ENCODE assay signal across 10 cellular contexts in the genomic region with DNA sequence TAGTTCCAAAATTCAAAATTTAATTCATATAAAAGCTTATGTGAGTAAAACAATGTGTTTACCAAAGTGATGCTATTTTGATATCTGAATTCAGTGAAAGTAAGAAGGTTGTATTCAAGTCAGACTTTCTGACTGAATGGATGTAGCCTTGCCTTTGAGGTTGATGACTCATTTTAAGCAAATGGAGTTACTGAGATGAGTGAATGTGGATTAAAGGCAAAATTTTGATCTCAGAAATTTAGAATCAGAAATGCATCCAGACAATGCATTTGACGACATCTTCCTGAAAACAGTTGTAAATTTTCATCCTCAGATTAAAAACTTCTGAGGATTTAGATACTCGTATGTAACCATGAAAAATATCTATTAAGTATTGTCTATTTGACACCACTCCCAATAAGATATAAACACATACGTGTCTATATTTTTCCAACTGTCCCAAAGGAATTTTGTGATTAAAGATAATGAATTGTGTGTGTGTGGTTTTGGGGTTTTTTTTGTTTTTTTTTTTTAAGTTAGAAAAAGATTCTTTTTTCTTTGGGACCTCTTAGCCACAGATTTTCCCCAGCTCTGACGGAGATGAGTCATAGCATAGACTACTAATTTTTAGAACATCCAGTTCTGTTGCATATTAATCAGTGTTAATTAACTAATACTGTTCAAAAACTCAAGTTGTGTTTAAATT. TPM values are rescaled to one million over a fixed set of nuclear protein-coding genes. Genes with fewer than 3 reads are reported as not detected.
A peak's percentile ranks its signal among the peaks of the same experiment; 100 is the strongest.
DNase-seq lines count a peak whose midpoint lies in the region; ATAC-seq lines count a peak whose summit lies in the region.
"Had no signal": no experiment of that assay in that cellular context is flagged by ENCODE, and none has a peak within 500 bp of the region (broad histone marks: within the 10 kb centered on the region; RNA-seq: fewer than 3 reads in every experiment).

No MANE protein-coding gene starts in this region.

- peaks cover 16% of the 10 kb centered on the region for H3K36me3 ChIP-seq in skeletal muscle satellite cell (ENCODE audit: insufficient read depth, low read length)
- H3K36me3 ChIP-seq: cardiac muscle cell had no signal

- peaks cover 58% of the 10 kb centered on the region for H3K36me3 Mint-ChIP-seq in activated CD4-positive, alpha-beta T cell treated with anti-CD3 and anti-CD28 coated beads for 36 hours (ENCODE audit: low read depth)
- H3K36me3 Mint-ChIP-seq in activated CD4-positive, alpha-beta T cell treated with anti-CD3 and anti-CD28 coated beads, Interleukin-2, amount 10 ng/mL, durations not matched to agents 7 days and 5 days (ENCODE audit: low read depth), result peaks cover 65% of the 10 kb centered on the region
- peaks cover 40% of the 10 kb centered on the region for H3K36me3 Mint-ChIP-seq in activated T-helper 1 cell treated with anti-CD3 and anti-CD28 coated beads, Interleukin-12 subunit alpha, Interleukin-12 subunit beta, Interleukin-2, Interleukin-4 antibody, amounts not matched to agents 30 ng/mL and 10 ng/mL and 1 ng/mL, durations not matched to agents 14 hours and 24 hours and 36 hours (ENCODE audit: low read depth)

- H3K27ac Mint-ChIP-seq in activated CD4-positive, alpha-beta T cell treated with anti-CD3 and anti-CD28 coated beads for 36 hours, result peak overlapping the region; percentile 25
- no peak overlapping the region for H3K27ac Mint-ChIP-seq in activated CD4-positive, alpha-beta T cell treated with anti-CD3 and anti-CD28 coated beads, Interleukin-2, amount 10 ng/mL, durations not matched to agents 7 days and 5 days
- no peak overlapping the region for H3K27ac Mint-ChIP-seq in activated T-helper 1 cell treated with anti-CD3 and anti-CD28 coated beads, Interleukin-12 subunit alpha, Interleukin-12 subunit beta, Interleukin-2, Interleukin-4 antibody, amounts not matched to agents 30 ng/mL and 10 ng/mL and 1 ng/mL, durations not matched to agents 14 hours and 24 hours and 36 hours

- intact Hi-C loops in activated CD4-positive, alpha-beta T cell treated with anti-CD3 and anti-CD28 coated beads for 36 hours (cut with DNase I, micrococcal nuclease), result loop anchor here (1.0 to 5.0 kb wide), 6 partner anchors 8 to 33 kb away; a partner anchor contains a TSS
- intact Hi-C loops in activated T-helper 1 cell treated with anti-CD3 and anti-CD28 coated beads, Interleukin-12 subunit alpha, Interleukin-12 subunit beta, Interleukin-2, Interleukin-4 antibody, amounts not matched to agents 30 ng/mL and 10 ng/mL and 1 ng/mL, durations not matched to agents 14 hours and 24 hours and 36 hours (cut with micrococcal nuclease), result loop anchor here (1.0 to 5.0 kb wide), 10 partner anchors 8 to 191 kb away; a partner anchor contains a TSS

- no peak overlapping the region for H3K9ac ChIP-seq in skeletal muscle satellite cell (ENCODE audit: low read depth, low read length)

- no peaks in the 10 kb centered on the region for H3K9me3 ChIP-seq in skeletal muscle satellite cell (replicated peaks; ENCODE audit: low read length)

- CTCF ChIA-PET in activated CD4-positive, alpha-beta T cell treated with anti-CD3 and anti-CD28 coated beads for 36 hours (lab: Charles Lee), result interaction anchor here (0.8 to 2.4 kb wide), 3 partner anchors 10 to 71 kb away, joined by 3 to 8 read pairs (median 5); no protein-coding TSS in a partner anchor
- CTCF ChIA-PET in activated CD4-positive, alpha-beta T cell treated with anti-CD3 and anti-CD28 coated beads, Interleukin-2, amount 10 ng/mL, durations not matched to agents 7 days and 5 days (lab: Charles Lee), result interaction anchor here (1.6 kb wide), 1 partner anchor 15 kb away, joined by 4 read pairs; no protein-coding TSS in a partner anchor

- H3K9me3 Mint-ChIP-seq in activated CD4-positive, alpha-beta T cell treated with anti-CD3 and anti-CD28 coated beads for 36 hours (ENCODE audit: low read depth), result no peaks in the 10 kb centered on the region
- H3K9me3 Mint-ChIP-seq in activated CD4-positive, alpha-beta T cell treated with anti-CD3 and anti-CD28 coated beads, Interleukin-2, amount 10 ng/mL, durations not matched to agents 7 days and 5 days, result no peaks in the 10 kb centered on the region
- no peaks in the 10 kb centered on the region for H3K9me3 Mint-ChIP-seq in activated T-helper 1 cell treated with anti-CD3 and anti-CD28 coated beads, Interleukin-12 subunit alpha, Interleukin-12 subunit beta, Interleukin-2, Interleukin-4 antibody, amounts not matched to agents 30 ng/mL and 10 ng/mL and 1 ng/mL, durations not matched to agents 14 hours and 24 hours and 36 hours

- H3K4me2 ChIP-seq in skeletal muscle satellite cell (ENCODE audit: low read length), result peak overlapping the region; percentile 35

- H3K4me3 Mint-ChIP-seq in activated CD4-positive, alpha-beta T cell treated with anti-CD3 and anti-CD28 coated beads for 36 hours, result peak overlapping the region; percentile 39
- no peak overlapping the region for H3K4me3 Mint-ChIP-seq in activated CD4-positive, alpha-beta T cell treated with anti-CD3 and anti-CD28 coated beads, Interleukin-2, amount 10 ng/mL, durations not matched to agents 7 days and 5 days
- H3K4me3 Mint-ChIP-seq in activated T-helper 1 cell treated with anti-CD3 and anti-CD28 coated beads, Interleukin-12 subunit alpha, Interleukin-12 subunit beta, Interleukin-2, Interleukin-4 antibody, amounts not matched to agents 30 ng/mL and 10 ng/mL and 1 ng/mL, durations not matched to agents 14 hours and 24 hours and 36 hours, result peak overlapping the region; percentile 39

- H3K4me1 Mint-ChIP-seq in activated CD4-positive, alpha-beta T cell treated with anti-CD3 and anti-CD28 coated beads for 36 hours, result peaks cover 58% of the 10 kb centered on the region
- H3K4me1 Mint-ChIP-seq in activated CD4-positive, alpha-beta T cell treated with anti-CD3 and anti-CD28 coated beads, Interleukin-2, amount 10 ng/mL, durations not matched to agents 7 days and 5 days, result peaks cover 56% of the 10 kb centered on the region
- H3K4me1 Mint-ChIP-seq in activated T-helper 1 cell treated with anti-CD3 and anti-CD28 coated beads, Interleukin-12 subunit alpha, Interleukin-12 subunit beta, Interleukin-2, Interleukin-4 antibody, amounts not matched to agents 30 ng/mL and 10 ng/mL and 1 ng/mL, durations not matched to agents 14 hours and 24 hours and 36 hours (ENCODE audit: low read depth), result peaks cover 46% of the 10 kb centered on the region

- peaks cover 23% of the 10 kb centered on the region for H3K4me1 ChIP-seq in skeletal muscle satellite cell (ENCODE audit: control insufficient read depth, insufficient read depth, low read length)

- POLR2A ChIA-PET in activated CD4-positive, alpha-beta T cell treated with anti-CD3 and anti-CD28 coated beads for 36 hours (lab: Charles Lee), result no interaction called here
- POLR2A ChIA-PET in activated CD4-positive, alpha-beta T cell treated with anti-CD3 and anti-CD28 coated beads, Interleukin-2, amount 10 ng/mL, durations not matched to agents 7 days and 5 days (lab: Charles Lee), result no interaction called here

- H3K27me3 ChIP-seq in skeletal muscle satellite cell (ENCODE audit: control insufficient read depth, insufficient read depth, low read length), result no peaks in the 10 kb centered on the region
- H3K27me3 ChIP-seq: cardiac muscle cell had no signal

- no peak overlapping the region for H3K4me3 ChIP-seq in skeletal muscle satellite cell (ENCODE audit: low read length)
- H3K4me3 ChIP-seq: cardiac muscle cell had no signal

- no peaks in the 10 kb centered on the region for H3K27me3 Mint-ChIP-seq in activated CD4-positive, alpha-beta T cell treated with anti-CD3 and anti-CD28 coated beads for 36 hours
- no peaks in the 10 kb centered on the region for H3K27me3 Mint-ChIP-seq in activated CD4-positive, alpha-beta T cell treated with anti-CD3 and anti-CD28 coated beads, Interleukin-2, amount 10 ng/mL, durations not matched to agents 7 days and 5 days
- no peaks in the 10 kb centered on the region for H3K27me3 Mint-ChIP-seq in activated T-helper 1 cell treated with anti-CD3 and anti-CD28 coated beads, Interleukin-12 subunit alpha, Interleukin-12 subunit beta, Interleukin-2, Interleukin-4 antibody, amounts not matched to agents 30 ng/mL and 10 ng/mL and 1 ng/mL, durations not matched to agents 14 hours and 24 hours and 36 hours (ENCODE audit: insufficient read depth)

- DNase-seq in activated CD4-positive, alpha-beta T cell treated with anti-CD3 and anti-CD28 coated beads for 36 hours, result no peak
- DNase-seq in activated CD4-positive, alpha-beta T cell treated with anti-CD3 and anti-CD28 coated beads, Interleukin-2, amount 10 ng/mL, durations not matched to agents 7 days and 5 days, result no peak
- DNase-seq in activated T-helper 1 cell treated with anti-CD3 and anti-CD28 coated beads, Interleukin-12 subunit alpha, Interleukin-12 subunit beta, Interleukin-2, Interleukin-4 antibody, amounts not matched to agents 30 ng/mL and 10 ng/mL and 1 ng/mL, durations not matched to agents 14 hours and 24 hours and 36 hours (ENCODE audit: low spot score), result no peak
- DNase-seq in NCI-H1417 treated with DMSO at 0.1 percent for 48 hours (lab: John Stamatoyannopoulos, UW), result no peak
- DNase-seq in mucosa of gallbladder (ENCODE audit: low spot score), result no peak
- DNase-seq in NCI-H510A (lab: John Stamatoyannopoulos, UW), result no peak

- ATAC-seq in activated CD4-positive, alpha-beta T cell treated with anti-CD3 and anti-CD28 coated beads for 36 hours, result peak; percentile 90
- ATAC-seq in HG03060 (IDR thresholded peaks at IDR 0.05; ENCODE audit: low read depth, unreplicated experiment), result peak; percentile 64
- ATAC-seq: sciatic nerve had no signal

RNA-seq across cellular contexts. Expression of a gene that starts 34.4 kb away (rescaled TPM):
- total RNA-seq in activated CD4-positive, alpha-beta T cell treated with anti-CD3 and anti-CD28 coated beads for 36 hours, result 100 to 1,000 TPM; 167 to 174 TPM
- total RNA-seq in activated CD4-positive, alpha-beta T cell treated with anti-CD3 and anti-CD28 coated beads, Interleukin-2, amount 10 ng/mL, durations not matched to agents 7 days and 5 days, result 100 to 1,000 TPM; 135 to 142 TPM
- 139 and 145 TPM in 2 replicates for total RNA-seq in activated T-helper 1 cell treated with anti-CD3 and anti-CD28 coated beads, Interleukin-12 subunit alpha, Interleukin-12 subunit beta, Interleukin-2, Interleukin-4 antibody, amounts not matched to agents 30 ng/mL and 10 ng/mL and 1 ng/mL, durations not matched to agents 14 hours and 24 hours and 36 hours
- 22.5 and 25.9 TPM in 2 replicates for total RNA-seq in skeletal muscle satellite cell (2012; rRNA removed)
- total RNA-seq in mucosa of gallbladder, result 36.9 TPM
